ENCODE assay signal across 8 cellular contexts in the genomic region with DNA sequence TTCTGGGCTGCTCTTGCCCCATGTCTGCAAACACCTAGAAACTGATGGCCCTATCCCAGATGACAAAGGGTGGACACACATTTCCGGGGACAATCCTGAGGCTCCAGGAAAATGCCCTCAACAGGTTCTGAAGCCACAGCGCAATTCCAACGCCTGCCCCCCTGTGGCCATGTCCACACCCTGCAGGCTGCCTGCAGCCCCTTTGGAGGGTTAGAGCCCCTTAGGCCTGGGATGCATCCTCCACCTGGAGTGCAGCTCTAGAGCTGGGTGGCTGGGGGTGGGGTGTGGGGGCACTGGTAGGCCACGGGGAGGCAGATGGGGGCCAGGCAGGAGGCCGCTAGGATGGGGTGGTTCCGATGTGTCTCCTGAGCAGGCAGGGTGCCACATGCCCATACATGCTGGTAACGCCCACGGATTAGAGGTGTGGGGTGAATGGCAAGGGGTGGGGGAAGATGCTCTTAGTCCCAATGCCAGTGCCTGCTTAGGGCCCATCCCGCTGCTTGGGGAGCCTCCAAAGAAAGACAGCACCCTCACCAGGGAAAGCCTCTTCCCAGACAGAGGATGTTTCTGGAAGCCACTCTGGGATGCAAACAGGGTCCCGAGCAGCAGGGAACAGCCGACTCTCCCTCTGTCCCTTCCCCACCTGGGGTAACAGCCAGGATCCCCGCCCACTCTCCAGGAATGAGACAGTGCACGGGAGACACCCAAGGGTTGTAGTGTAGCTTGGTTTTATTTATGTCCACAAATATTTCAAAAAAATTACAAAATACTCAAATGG. TPM values are rescaled to one million over a fixed set of nuclear protein-coding genes. Genes with fewer than 3 reads are reported as not detected.
A peak's percentile ranks its signal among the peaks of the same experiment; 100 is the strongest.
DNase-seq lines count a peak whose midpoint lies in the region; ATAC-seq and TF ChIP-seq lines count a peak whose summit lies in the region.

No MANE protein-coding gene starts in this region.

- intact Hi-C loops in heart left ventricle (cut with DNase I) = loop anchor here in 2 of 10 donors (5.0 to 10.0 kb wide), 2 partner anchors 70 to 373 kb away; no protein-coding TSS in a partner anchor

- H3K4me1 ChIP-seq in heart left ventricle = peaks cover 0 to 72% (median 36%) of the 10 kb centered on the region in 12 donors
- peaks cover 5 to 56% (median 42%) of the 10 kb centered on the region in 5 donors for H3K4me1 ChIP-seq in subcutaneous abdominal adipose tissue (ENCODE audit: control insufficient read depth in 5 of 5, insufficient read depth in 5 of 5, low read length in 5 of 5)

- H3K36me3 ChIP-seq in SU-DHL-6 (ENCODE audit: low read length) (no peaks in the 10 kb centered on the region), heart left ventricle (peaks cover 0 to 45% (median 37%) of the 10 kb centered on the region in 9 donors), subcutaneous abdominal adipose tissue (ENCODE audit: control insufficient read depth in 5 of 5, insufficient read depth in 5 of 5, low read length in 5 of 5) (peaks cover 0 to 38% (median 35%) of the 10 kb centered on the region in 5 donors)

- WGBS in heart left ventricle, 4 donors = 66 to 76% (median 69%) methylated on average over 8 to 13 of the region's 13 CpGs

- H2AFZ ChIP-seq in SU-DHL-6 (ENCODE audit: low read depth, low read length, severe bottlenecking) = no peak overlapping the region

- H3K4me3 ChIP-seq in SU-DHL-6 (ENCODE audit: insufficient read depth, low read length, poor library complexity, severe bottlenecking) = no peak overlapping the region
- no peak overlapping the region for H3K4me3 ChIP-seq in heart left ventricle
- no peak overlapping the region for H3K4me3 ChIP-seq in subcutaneous abdominal adipose tissue (ENCODE audit: low read depth in 1 of 5, low read length in 5 of 5)

- H3K79me2 ChIP-seq in SU-DHL-6 (ENCODE audit: insufficient read depth, low read length) = no peaks in the 10 kb centered on the region

- peak; percentile 74 for TF ChIP-seq CTCF in SU-DHL-6 (IDR thresholded peaks at IDR 0.05; ENCODE audit: insufficient read depth, low read length, poor library complexity, severe bottlenecking)
- peak; percentile 32 to 68 (median 49) for TF ChIP-seq CTCF in heart left ventricle (IDR thresholded peaks at IDR 0.05)

- no peak overlapping the region for H3K9ac ChIP-seq in SU-DHL-6 (ENCODE audit: low read length)
- no peak overlapping the region for H3K9ac ChIP-seq in subcutaneous abdominal adipose tissue (ENCODE audit: low read length in 5 of 5)

- no peak overlapping the region for H3K4me3 Mint-ChIP-seq in activated naive CD4-positive, alpha-beta T cell treated with anti-CD3 and anti-CD28 coated beads, Interleukin-2, amount 10 ng/mL, durations not matched to agents 7 days and 5 days

- H3K27ac ChIP-seq in SU-DHL-6 (ENCODE audit: low read depth, low read length) = no peak overlapping the region
- H3K27ac ChIP-seq in heart left ventricle = peak overlapping the region in 11 of 12 donors; percentile 68 to 86 (median 76)
- H3K27ac ChIP-seq in subcutaneous abdominal adipose tissue (ENCODE audit: low read depth, low read length) = peak overlapping the region; percentile 86

- H3K9me3 ChIP-seq in SU-DHL-6 (ENCODE audit: insufficient read depth, low read length) (no peaks in the 10 kb centered on the region), heart left ventricle (no peaks in the 10 kb centered on the region), subcutaneous abdominal adipose tissue (ENCODE audit: control insufficient read depth in 5 of 5, low read length in 5 of 5) (no peaks in the 10 kb centered on the region)

- no peak overlapping the region for H3K4me2 ChIP-seq in SU-DHL-6 (ENCODE audit: low read depth, low read length, poor library complexity, severe bottlenecking)

- H3K27ac Mint-ChIP-seq in activated naive CD4-positive, alpha-beta T cell treated with anti-CD3 and anti-CD28 coated beads, Interleukin-2, amount 10 ng/mL, durations not matched to agents 7 days and 5 days = no peak overlapping the region

- H3F3A ChIP-seq in SU-DHL-6 (ENCODE audit: insufficient read depth) = peaks cover 8% of the 10 kb centered on the region; the same call in 1 of the 2 replicates

- H4K20me1 ChIP-seq in SU-DHL-6 (ENCODE audit: low read depth, low read length) = no peaks in the 10 kb centered on the region

- H3K27me3 ChIP-seq in SU-DHL-6 (ENCODE audit: low read length) (no peaks in the 10 kb centered on the region), heart left ventricle (no peaks in the 10 kb centered on the region), subcutaneous abdominal adipose tissue (ENCODE audit: control insufficient read depth in 5 of 5, insufficient read depth in 4 of 5, low read length in 5 of 5) (no peaks in the 10 kb centered on the region)

- peaks cover 17% of the 10 kb centered on the region for H3K27me3 Mint-ChIP-seq in activated naive CD4-positive, alpha-beta T cell treated with anti-CD3 and anti-CD28 coated beads, Interleukin-2, amount 10 ng/mL, durations not matched to agents 7 days and 5 days

- DNase-seq in activated naive CD4-positive, alpha-beta T cell treated with Interleukin-2 at 50 U/mL for 16 hours = peak; percentile 27
- no peak for DNase-seq in activated naive CD4-positive, alpha-beta T cell treated with anti-CD3 and anti-CD28 coated beads, Interleukin-2, amount 10 ng/mL, durations not matched to agents 7 days and 5 days
- DNase-seq in heart left ventricle = peak in 1 of 5 donors; percentile 35
- no peak for DNase-seq in OCI-M2 (lab: John Stamatoyannopoulos, UW; ENCODE audit: unreplicated experiment)
- no peak for DNase-seq in NOMO-1 treated with dmso at 0.1 percent for 144 hours (lab: John Stamatoyannopoulos, UW; ENCODE audit: unreplicated experiment)

- peaks cover 29% of the 10 kb centered on the region for H3K36me3 Mint-ChIP-seq in activated naive CD4-positive, alpha-beta T cell treated with anti-CD3 and anti-CD28 coated beads, Interleukin-2, amount 10 ng/mL, durations not matched to agents 7 days and 5 days

- peak in 2 of 4 donors; percentile 3 to 17 for ATAC-seq in heart left ventricle
- ATAC-seq in HG02981 (IDR thresholded peaks at IDR 0.05; ENCODE audit: unreplicated experiment) = no peak

- no peaks in the 10 kb centered on the region for H3K9me2 ChIP-seq in SU-DHL-6 (replicated peaks; ENCODE audit: insufficient read depth, low read length)

- no peaks in the 10 kb centered on the region for H3K9me3 Mint-ChIP-seq in activated naive CD4-positive, alpha-beta T cell treated with anti-CD3 and anti-CD28 coated beads, Interleukin-2, amount 10 ng/mL, durations not matched to agents 7 days and 5 days

- no peaks in the 10 kb centered on the region for H3K4me1 Mint-ChIP-seq in activated naive CD4-positive, alpha-beta T cell treated with anti-CD3 and anti-CD28 coated beads, Interleukin-2, amount 10 ng/mL, durations not matched to agents 7 days and 5 days

- CTCF ChIA-PET in activated naive CD4-positive, alpha-beta T cell treated with anti-CD3 and anti-CD28 coated beads, Interleukin-2, amount 10 ng/mL, durations not matched to agents 7 days and 5 days (lab: Charles Lee) = interaction anchor here (1.1 to 3.2 kb wide), 7 partner anchors 10 to 374 kb away, joined by 4 to 36 read pairs (median 6); no protein-coding TSS in a partner anchor

- no peak for TF ChIP-seq POLR2A in heart left ventricle (IDR thresholded peaks at IDR 0.05)

RNA-seq across cellular contexts. Expression of a gene that starts 34.0 kb away (rescaled TPM):
- 1 to 10 TPM in 7 of 9 donors, under 1 TPM in 2; 0.61 to 6.2 (median 1.6) TPM for total RNA-seq in heart left ventricle
- 1 to 10 TPM; 1.3 to 2.9 TPM for polyA plus RNA-seq in heart left ventricle
